Comparison of ENCODE assay signal across 2 cellular contexts in genomic region chr2:15932394-15933183, GRCh38.
TF ChIP-seq lines count a peak whose summit lies in the region.

No MANE protein-coding gene starts in this region.

TF ChIP-seq in HCT116, 20 proteins besides CTCF, POLR2A, EP300 and RAD21:
- TF ChIP-seq JUND (IDR thresholded peaks at IDR 0.05) (no peak), MAX (IDR thresholded peaks at IDR 0.05) (no peak), SP1 (IDR thresholded peaks at IDR 0.05; ENCODE audit: low read depth) (no peak), POLR2AphosphoS5 (IDR thresholded peaks at IDR 0.05; ENCODE audit: low read depth, low read length) (no peak), FOSL1 (IDR thresholded peaks at IDR 0.05; ENCODE audit: low read depth) (no peak), SIN3A (IDR thresholded peaks at IDR 0.05; ENCODE audit: low read depth) (no peak), ZNF274 (IDR thresholded peaks at IDR 0.05; ENCODE audit: low read depth, low read length) (no peak)

TF ChIP-seq in H1, 55 proteins besides CTCF, POLR2A, EP300 and RAD21:
- TF ChIP-seq MAX (IDR thresholded peaks at IDR 0.05) (no peak), EGR1 (IDR thresholded peaks at IDR 0.05; ENCODE audit: borderline replicate concordance, low read depth, low read length) (no peak), TAF1 (IDR thresholded peaks at IDR 0.05; ENCODE audit: low read depth, low read length) (no peak), CEBPB (IDR thresholded peaks at IDR 0.05; ENCODE audit: low read depth, low read length) (no peak), ASH2L (IDR thresholded peaks at IDR 0.05; ENCODE audit: low read length) (no peak), PHF8 (conservative IDR thresholded peaks at IDR 0.05; ENCODE audit: low read depth, low read length) (no peak), ATF2 (IDR thresholded peaks at IDR 0.05; ENCODE audit: low read length) (no peak), GABPA (IDR thresholded peaks at IDR 0.05; ENCODE audit: borderline replicate concordance, insufficient read depth, low read length) (no peak), CHD1 (IDR thresholded peaks at IDR 0.05; ENCODE audit: low read depth, low read length) (no peak), NANOG (IDR thresholded peaks at IDR 0.05; ENCODE audit: insufficient read depth, low read depth, low read length, poor library complexity, severe bottlenecking) (no peak), TAF7 (optimal IDR thresholded peaks at IDR 0.05; ENCODE audit: borderline replicate concordance, low read depth, low read length) (no peak)
